Comparison of ENCODE assay signal across 1 cellular context in the genomic region with DNA sequence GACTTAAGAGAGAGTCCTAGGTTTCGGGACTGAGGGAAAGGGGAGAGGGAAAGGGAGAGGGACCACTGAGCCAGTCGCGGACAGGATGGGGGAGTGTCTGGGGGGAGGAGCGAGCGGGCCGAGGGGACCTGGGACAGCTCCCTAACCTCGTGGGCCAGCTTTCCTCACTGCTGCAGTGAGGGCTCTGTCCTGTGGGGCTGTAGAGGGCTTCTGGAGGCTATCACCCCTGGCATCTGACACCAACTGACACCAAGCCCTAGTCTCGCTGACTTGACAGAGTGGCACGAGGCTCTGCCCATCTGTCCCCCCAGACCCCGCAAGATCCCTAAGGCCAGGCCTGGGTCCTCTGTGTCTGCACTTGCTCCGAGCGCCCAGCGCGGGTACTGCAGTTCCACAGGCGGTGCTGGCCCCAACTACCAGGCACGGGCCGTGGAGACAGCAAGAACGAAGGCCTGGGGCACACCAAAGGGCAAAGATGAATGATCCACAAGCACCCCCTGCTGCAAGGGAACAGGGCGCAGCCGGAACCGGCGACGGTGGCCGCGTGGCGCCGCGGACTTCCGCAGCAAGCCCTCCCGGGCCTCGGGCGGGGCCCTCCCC.
TF ChIP-seq lines count a peak whose summit lies in the region.

No MANE protein-coding gene starts in this region.

TF ChIP-seq in GM23338, 12 proteins besides CTCF, POLR2A, EP300 and RAD21:
- TF ChIP-seq, protein P1, sequence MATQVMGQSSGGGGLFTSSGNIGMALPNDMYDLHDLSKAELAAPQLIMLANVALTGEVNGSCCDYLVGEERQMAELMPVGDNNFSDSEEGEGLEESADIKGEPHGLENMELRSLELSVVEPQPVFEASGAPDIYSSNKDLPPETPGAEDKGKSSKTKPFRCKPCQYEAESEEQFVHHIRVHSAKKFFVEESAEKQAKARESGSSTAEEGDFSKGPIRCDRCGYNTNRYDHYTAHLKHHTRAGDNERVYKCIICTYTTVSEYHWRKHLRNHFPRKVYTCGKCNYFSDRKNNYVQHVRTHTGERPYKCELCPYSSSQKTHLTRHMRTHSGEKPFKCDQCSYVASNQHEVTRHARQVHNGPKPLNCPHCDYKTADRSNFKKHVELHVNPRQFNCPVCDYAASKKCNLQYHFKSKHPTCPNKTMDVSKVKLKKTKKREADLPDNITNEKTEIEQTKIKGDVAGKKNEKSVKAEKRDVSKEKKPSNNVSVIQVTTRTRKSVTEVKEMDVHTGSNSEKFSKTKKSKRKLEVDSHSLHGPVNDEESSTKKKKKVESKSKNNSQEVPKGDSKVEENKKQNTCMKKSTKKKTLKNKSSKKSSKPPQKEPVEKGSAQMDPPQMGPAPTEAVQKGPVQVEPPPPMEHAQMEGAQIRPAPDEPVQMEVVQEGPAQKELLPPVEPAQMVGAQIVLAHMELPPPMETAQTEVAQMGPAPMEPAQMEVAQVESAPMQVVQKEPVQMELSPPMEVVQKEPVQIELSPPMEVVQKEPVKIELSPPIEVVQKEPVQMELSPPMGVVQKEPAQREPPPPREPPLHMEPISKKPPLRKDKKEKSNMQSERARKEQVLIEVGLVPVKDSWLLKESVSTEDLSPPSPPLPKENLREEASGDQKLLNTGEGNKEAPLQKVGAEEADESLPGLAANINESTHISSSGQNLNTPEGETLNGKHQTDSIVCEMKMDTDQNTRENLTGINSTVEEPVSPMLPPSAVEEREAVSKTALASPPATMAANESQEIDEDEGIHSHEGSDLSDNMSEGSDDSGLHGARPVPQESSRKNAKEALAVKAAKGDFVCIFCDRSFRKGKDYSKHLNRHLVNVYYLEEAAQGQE (IDR thresholded peaks at IDR 0.05; ENCODE audit: unreplicated experiment) = peak; percentile 59
- TF ChIP-seq ZNF331 (CRISPR knock-in tag; IDR thresholded peaks at IDR 0.05; ENCODE audit: low read depth) = no peak
